2 cellular contexts compared by ENCODE assay signal in the genomic region with DNA sequence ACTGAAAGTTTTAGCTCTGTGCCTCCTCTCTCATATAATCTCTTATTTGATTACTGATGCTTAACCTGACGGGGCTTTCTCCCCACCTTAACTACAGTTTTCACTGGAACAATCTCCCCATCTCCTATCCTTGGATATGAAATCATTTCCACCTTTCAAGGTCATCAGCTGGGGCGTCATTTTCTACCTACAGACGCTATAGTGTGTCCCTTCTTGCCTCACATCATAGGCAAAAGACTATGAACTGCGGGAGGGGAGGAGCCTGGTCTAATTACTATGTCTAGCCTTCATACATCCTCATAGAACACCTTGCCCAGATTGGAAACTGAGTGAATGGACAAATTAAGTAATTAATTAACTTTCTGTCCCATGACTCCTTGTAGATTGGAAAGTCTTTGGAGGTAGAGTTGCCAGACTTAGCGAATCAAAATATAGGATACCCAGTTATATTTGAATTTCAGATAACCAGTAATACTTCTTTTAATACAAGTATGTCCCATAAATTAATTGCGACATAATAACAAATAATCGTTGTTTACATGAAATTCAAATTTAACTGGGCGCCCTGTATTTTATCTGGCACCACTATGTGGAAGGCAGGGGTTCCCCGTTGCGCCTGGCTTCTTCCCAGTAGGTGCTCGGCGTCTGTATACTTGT.
TF ChIP-seq lines count a peak whose summit lies in the region.

No MANE protein-coding gene starts in this region.

TF ChIP-seq in GM12878, 131 proteins besides CTCF, POLR2A, EP300 and RAD21:
- TF ChIP-seq CREB1 (IDR thresholded peaks at IDR 0.05; ENCODE audit: low read depth) (peak; percentile 51; the same call in 1 of the 2 replicates), ZSCAN29 (IDR thresholded peaks at IDR 0.05) (no peak)

TF ChIP-seq in HepG2, 621 proteins besides CTCF, POLR2A, EP300 and RAD21:
- TF ChIP-seq SALL1 (CRISPR knock-in tag; IDR thresholded peaks at IDR 0.05) (no peak), FOXK1 (CRISPR knock-in tag; IDR thresholded peaks at IDR 0.05; ENCODE audit: borderline replicate concordance, low read depth) (no peak), ZFP37 (CRISPR knock-in tag; IDR thresholded peaks at IDR 0.05; ENCODE audit: borderline replicate concordance) (no peak), ZBTB21 (CRISPR knock-in tag; IDR thresholded peaks at IDR 0.05) (peak; percentile 22; the same call in 1 of the 2 replicates), ERF (CRISPR knock-in tag; IDR thresholded peaks at IDR 0.05) (no peak)
